Comparison of ENCODE assay signal across 9 cellular contexts in genomic region chr2:144357623-144358400, GRCh38.
DNase-seq lines count a peak whose midpoint lies in the region; ATAC-seq, FAIRE-seq and TF ChIP-seq lines count a peak whose summit lies in the region.
"Had no signal": no experiment of that assay in that cellular context is flagged by ENCODE, and none has a peak within 500 bp of the region (broad histone marks: within the 10 kb centered on the region; RNA-seq: fewer than 3 reads in every experiment).

No MANE protein-coding gene starts in this region.

- no peak for TF ChIP-seq EP300 in ovary (IDR thresholded peaks at IDR 0.05)

- TF ChIP-seq CTCF in fibroblast of mammary gland (conservative IDR thresholded peaks at IDR 0.05; ENCODE audit: control insufficient read depth, insufficient read depth, low read depth, low read length) (no peak), testis (IDR thresholded peaks at IDR 0.05) (no peak), ovary (IDR thresholded peaks at IDR 0.05) (no peak)

- no peaks in the 10 kb centered on the region for H3K27me3 ChIP-seq in testis
- no peaks in the 10 kb centered on the region for H3K27me3 ChIP-seq in ovary
- H3K27me3 ChIP-seq: BLaER1 had no signal

- H3K4me3 ChIP-seq in fibroblast of mammary gland (ENCODE audit: control insufficient read depth, low read depth, low read length) (no peak overlapping the region), testis (no peak overlapping the region), ovary (no peak overlapping the region)
- H3K4me3 ChIP-seq: BLaER1 had no signal

- H3K27ac ChIP-seq in testis (peak overlapping the region; percentile 52 to 77), ovary (no peak overlapping the region)
- H3K27ac ChIP-seq: BLaER1 had no signal

- H3K4me1 ChIP-seq in testis (peaks cover 33% of the 10 kb centered on the region), ovary (ENCODE audit: insufficient read depth) (no peaks in the 10 kb centered on the region)
- H3K4me1 ChIP-seq: BLaER1 had no signal

- H3K9me3 ChIP-seq in testis (no peaks in the 10 kb centered on the region), ovary (no peaks in the 10 kb centered on the region)

- FAIRE-seq in RCC 7860 (lab: Jason Lieb, UNC): peak; percentile 88

- 57 to 61% methylated on average over 4 of the region's 4 CpGs for WGBS in testis, 2 donors
- 54 to 60% (median 57%) methylated on average over 4 of the region's 4 CpGs for WGBS in ovary, 3 donors

- TF ChIP-seq POLR2A in testis (IDR thresholded peaks at IDR 0.05) (no peak), ovary (IDR thresholded peaks at IDR 0.05) (no peak)

- H3K36me3 ChIP-seq in testis (ENCODE audit: low read depth, missing control alignments) (no peaks in the 10 kb centered on the region), ovary (no peaks in the 10 kb centered on the region)
- H3K36me3 ChIP-seq: BLaER1 had no signal

- peak; percentile 69 for ATAC-seq in HG02763 (IDR thresholded peaks at IDR 0.05; ENCODE audit: unreplicated experiment)

- DNase-seq in activated CD4-positive, alpha-beta T cell treated with anti-CD3 and anti-CD28 coated beads for 48 hours: peak; percentile 19
- no peak for DNase-seq in activated CD4-positive, alpha-beta T cell treated with anti-CD3 and anti-CD28 coated beads, Interleukin-2, amount 50 U/mL, for 1 hour
- peak; percentile 97 for DNase-seq in RCC 7860 (ENCODE audit: low spot score)
- DNase-seq in fibroblast of mammary gland (ENCODE audit: low read depth): peak; percentile 99
- no peak for DNase-seq in testis
- DNase-seq in ovary: no peak
- DNase-seq in NCI-H82 treated with DMSO at 0.1 percent for 48 hours (lab: John Stamatoyannopoulos, UW; ENCODE audit: unreplicated experiment): no peak

- intact Hi-C loops in testis (cut with DNase I; ENCODE audit: low total_unique reads): no loop called here
- intact Hi-C loops in ovary (cut with DNase I): no loop called here

Comparison
In these comparisons a context has a peak if more than half of its experiments do, and no peak if none do; other contexts are left out.
1. DNase-seq: peak in activated CD4-positive, alpha-beta T cell treated with anti-CD3 and anti-CD28 coated beads for 48 hours (single experiment), RCC 7860 (single experiment) and fibroblast of mammary gland (single experiment); none in activated CD4-positive, alpha-beta T cell treated with anti-CD3 and anti-CD28 coated beads, Interleukin-2, amount 50 U/mL, for 1 hour (single experiment), testis (single experiment), ovary (0 of 5) and NCI-H82 treated with DMSO at 0.1 percent for 48 hours (single experiment).
2. H3K27ac ChIP-seq: peak in testis (2 of 2); none in ovary (0 of 2).